In the genomic region with DNA sequence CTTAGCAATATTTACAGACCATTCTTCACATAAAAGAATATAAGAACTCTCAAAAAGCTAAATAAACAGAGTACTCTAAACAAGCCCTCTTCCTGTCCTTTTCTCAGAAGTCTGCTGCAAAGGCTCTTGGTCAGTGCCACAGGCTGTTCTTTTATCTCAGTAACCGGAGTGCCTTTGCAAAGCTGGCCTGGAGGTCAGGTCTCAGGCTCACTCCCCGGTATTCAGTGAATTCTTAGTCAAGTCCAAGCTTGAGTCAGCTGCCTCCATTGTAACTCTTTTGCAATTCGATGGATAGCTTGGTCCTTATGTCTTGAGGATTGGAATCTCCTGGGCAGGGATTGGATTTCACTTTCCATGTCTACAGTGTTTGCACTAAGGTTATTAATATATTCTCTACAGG, we compare ENCODE assay signal across 22 cellular contexts. TPM values are rescaled to one million over a fixed set of nuclear protein-coding genes. Genes with fewer than 3 reads are reported as not detected.
DNase-seq lines count a peak whose midpoint lies in the region; ATAC-seq, FAIRE-seq and TF ChIP-seq lines count a peak whose summit lies in the region.
"Had no signal": no experiment of that assay in that cellular context is flagged by ENCODE, and none has a peak within 500 bp of the region (broad histone marks: within the 10 kb centered on the region; RNA-seq: fewer than 3 reads in every experiment).

No MANE protein-coding gene starts in this region.

- H3K9me3 Mint-ChIP-seq in nephron: no peaks in the 10 kb centered on the region
- H3K9me3 Mint-ChIP-seq: memory B cell, natural killer cell had no signal

- no peaks in the 10 kb centered on the region for H3K36me3 Mint-ChIP-seq in nephron (ENCODE audit: low read depth)
- H3K36me3 Mint-ChIP-seq: CD4-positive, alpha-beta memory T cell; memory B cell; natural killer cell had no signal

- H3K4me1 Mint-ChIP-seq in nephron: peaks cover 32% of the 10 kb centered on the region
- H3K4me1 Mint-ChIP-seq: CD4-positive, alpha-beta memory T cell; memory B cell; natural killer cell had no signal

- peak overlapping the region in 2 of 3 experiments; percentile 6 to 63 for H3K27ac Mint-ChIP-seq in nephron
- H3K27ac Mint-ChIP-seq: CD4-positive, alpha-beta memory T cell; memory B cell; natural killer cell; progenitor cell of endocrine pancreas had no signal

- H3K27me3 ChIP-seq in RWPE2 (ENCODE audit: insufficient read depth, poor library complexity, severe bottlenecking): no peaks in the 10 kb centered on the region
- H3K27me3 ChIP-seq: foreskin keratinocyte had no signal

- ATAC-seq in RWPE2 (ENCODE audit: low read depth): peak; percentile 35; the same call in 1 of the 3 replicates
- ATAC-seq: foreskin keratinocyte, natural killer cell had no signal

- H3K9me3 ChIP-seq in RWPE2 (ENCODE audit: severe bottlenecking): no peaks in the 10 kb centered on the region

- TF ChIP-seq CTCF in RWPE2 (IDR thresholded peaks at IDR 0.05; ENCODE audit: poor library complexity, severe bottlenecking): no peak
- TF ChIP-seq CTCF in nephron (IDR thresholded peaks at IDR 0.05; ENCODE audit: unreplicated experiment in 3 of 3): no peak

- H3K36me3 ChIP-seq in RWPE2 (ENCODE audit: low read depth): no peaks in the 10 kb centered on the region

- no peak overlapping the region for H3K27ac ChIP-seq in RWPE2 (ENCODE audit: poor library complexity, severe bottlenecking)
- H3K27ac ChIP-seq: foreskin keratinocyte, RWPE1, skin epidermis had no signal

- DNase-seq in COLO668 (lab: John Stamatoyannopoulos, UW; ENCODE audit: unreplicated experiment): peak; percentile 11
- DNase-seq in DMS53 treated with DMSO at 0.1 percent for 48 hours (lab: John Stamatoyannopoulos, UW; ENCODE audit: unreplicated experiment): peak; percentile 53
- DNase-seq in RWPE2 (ENCODE audit: low spot score): no peak
- DNase-seq in activated effector memory CD4-positive, alpha-beta T cell treated with anti-CD3 and anti-CD28 coated beads, Interleukin-2, amount 50 U/mL, for 16 hours: no peak
- DNase-seq in NCI-H774 (lab: John Stamatoyannopoulos, UW): no peak
- no peak for DNase-seq in frontal cortex (ENCODE audit: low spot score in 2 of 2)
- DNase-seq: activated CD4-positive, alpha-beta T cell treated with anti-CD3 and anti-CD28 coated beads for 1 hour; activated naive CD4-positive, alpha-beta T cell treated with anti-CD3 and anti-CD28 coated beads, Interleukin-2, amount 50 U/mL, for 16 hours; activated T-cell treated with anti-CD3 and anti-CD28 coated beads, Interleukin-2, amount 50 U/mL, for 48 hours; aorta; CD4-positive, alpha-beta memory T cell; foreskin keratinocyte; HCEC 1CT; kidney glomerular epithelial cell; natural killer cell; NCI-H1436; stimulated activated naive CD4-positive, alpha-beta T cell treated with Interleukin-2 at 50 U/mL for 16 hours had no signal

- H3K4me3 ChIP-seq in RWPE2 (ENCODE audit: severe bottlenecking): no peak overlapping the region
- H3K4me3 ChIP-seq: skin epidermis had no signal

- H3K27me3 Mint-ChIP-seq in nephron (ENCODE audit: low read depth): peaks cover 7% of the 10 kb centered on the region
- H3K27me3 Mint-ChIP-seq: memory B cell had no signal

- no peak for FAIRE-seq in frontal cortex (lab: Jason Lieb, UNC)

- H3K4me3 Mint-ChIP-seq in nephron: no peak overlapping the region
- H3K4me3 Mint-ChIP-seq: CD4-positive, alpha-beta memory T cell; memory B cell; natural killer cell had no signal

- H3K4me1 ChIP-seq in RWPE2 (ENCODE audit: insufficient read depth, poor library complexity, severe bottlenecking): no peaks in the 10 kb centered on the region
- H3K4me1 ChIP-seq: foreskin keratinocyte had no signal

RNA-seq across cellular contexts. Expression of gene HS6ST2, which starts 9.9 kb away (rescaled TPM):
- total RNA-seq in frontal cortex: 13.0 TPM
- total RNA-seq: CD4-positive, alpha-beta memory T cell; natural killer cell had no signal

Comparison
In these comparisons a context has a peak if more than half of its experiments do, and no peak if none do; other contexts are left out.
1. DNase-seq: peak in COLO668 (single experiment) and DMS53 treated with DMSO at 0.1 percent for 48 hours (single experiment); none in RWPE2 (single experiment), activated effector memory CD4-positive, alpha-beta T cell treated with anti-CD3 and anti-CD28 coated beads, Interleukin-2, amount 50 U/mL, for 16 hours (single experiment), NCI-H774 (single experiment) and frontal cortex (0 of 2).